In genomic region chr11:1883342-1884122, GRCh38 we compare ENCODE assay signal across 28 cellular contexts. TPM values are rescaled to one million over a fixed set of nuclear protein-coding genes. Genes with fewer than 3 reads are reported as not detected.
A peak's percentile ranks its signal among the peaks of the same experiment; 100 is the strongest.
DNase-seq lines count a peak whose midpoint lies in the region; ATAC-seq lines count a peak whose summit lies in the region.
"Had no signal": no experiment of that assay in that cellular context is flagged by ENCODE, and none has a peak within 500 bp of the region (broad histone marks: within the 10 kb centered on the region; RNA-seq: fewer than 3 reads in every experiment).

No MANE protein-coding gene starts in this region.

- H3K27ac Mint-ChIP-seq in activated T-cell treated with anti-CD3 and anti-CD28 coated beads, Interleukin-2, amount 50 U/mL, for 24 hours, result peak overlapping the region; percentile 49
- H3K27ac Mint-ChIP-seq: CD8-positive, alpha-beta T cell; T-helper 2 cell treated with Interferon-gamma antibody and Interleukin-4, amounts not matched to agents 5 μg/mL and 100 μg/mL, for 36 hours had no signal

- intact Hi-C loops in sciatic nerve (cut with DNase I), result no loop called here

- no peak overlapping the region for H3K4me3 Mint-ChIP-seq in activated T-cell treated with anti-CD3 and anti-CD28 coated beads, Interleukin-2, amount 50 U/mL, for 24 hours
- H3K4me3 Mint-ChIP-seq in activated T-cell treated with anti-CD3 and anti-CD28 coated beads, Interleukin-2, amount 50 U/mL, for 4 hours, result no peak overlapping the region
- H3K4me3 Mint-ChIP-seq: CD8-positive, alpha-beta T cell; central memory CD8-positive, alpha-beta T cell; nephron; T-helper 2 cell treated with Interferon-gamma antibody and Interleukin-4, amounts not matched to agents 5 μg/mL and 100 μg/mL, for 36 hours had no signal

- H3K36me3 Mint-ChIP-seq in activated T-cell treated with anti-CD3 and anti-CD28 coated beads, Interleukin-2, amount 50 U/mL, for 24 hours (ENCODE audit: low read depth), result peaks cover 3% of the 10 kb centered on the region
- no peaks in the 10 kb centered on the region for H3K36me3 Mint-ChIP-seq in activated T-cell treated with anti-CD3 and anti-CD28 coated beads, Interleukin-2, amount 50 U/mL, for 4 hours (ENCODE audit: insufficient read depth)

- no peak for ATAC-seq in activated T-cell treated with anti-CD3 and anti-CD28 coated beads, Interleukin-2, amount 50 U/mL, for 4 hours
- no peak for ATAC-seq in sciatic nerve
- no peak for ATAC-seq in GM19351 (IDR thresholded peaks at IDR 0.05; ENCODE audit: unreplicated experiment)
- ATAC-seq: CD8-positive, alpha-beta T cell; esophagus mucosa; mucosa of descending colon; stimulated activated naive CD8-positive, alpha-beta T cell treated with anti-CD3 and anti-CD28 coated beads, Interleukin-15, Interleukin-2, amounts not matched to agents 100 U/mL and 50 U/mL, for 24 hours had no signal

- no peaks in the 10 kb centered on the region for H3K9me3 Mint-ChIP-seq in activated T-cell treated with anti-CD3 and anti-CD28 coated beads, Interleukin-2, amount 50 U/mL, for 24 hours
- no peaks in the 10 kb centered on the region for H3K9me3 Mint-ChIP-seq in activated T-cell treated with anti-CD3 and anti-CD28 coated beads, Interleukin-2, amount 50 U/mL, for 4 hours
- H3K9me3 Mint-ChIP-seq: CD8-positive, alpha-beta T cell; central memory CD8-positive, alpha-beta T cell; nephron; T-helper 2 cell treated with Interferon-gamma antibody and Interleukin-4, amounts not matched to agents 5 μg/mL and 100 μg/mL, for 36 hours had no signal

- no peak for DNase-seq in activated T-cell treated with anti-CD3 and anti-CD28 coated beads, Interleukin-2, amount 50 U/mL, for 24 hours
- no peak for DNase-seq in activated T-cell treated with anti-CD3 and anti-CD28 coated beads, Interleukin-2, amount 50 U/mL, for 4 hours
- DNase-seq in D341Med (ENCODE audit: low spot score), result peak; percentile 14
- peak; percentile 10 for DNase-seq in iPS-NIHi11 (ENCODE audit: low spot score)
- DNase-seq in sciatic nerve (ENCODE audit: low spot score), result peak; percentile 53
- DNase-seq in NK-92 treated with Interleukin-12 subunit alpha and Interleukin-12 subunit beta, amount 100 ng/mL, for 24 hours (lab: John Stamatoyannopoulos, UW), result no peak
- no peak for DNase-seq in NCI-H2227 (lab: John Stamatoyannopoulos, UW; ENCODE audit: unreplicated experiment)
- DNase-seq: activated effector memory CD4-positive, alpha-beta T cell treated with anti-CD3 and anti-CD28 coated beads, Interleukin-2, amount 50 U/mL, for 16 hours; activated T-cell treated with anti-CD3 and anti-CD28 coated beads for 4 hours; AML-193; kidney glomerular epithelial cell; NCI-H2029; NCI-H524 treated with DMSO at 0.1 percent for 48 hours; ovary; stimulated activated CD4-positive, alpha-beta T cell treated with anti-CD3 and anti-CD28 coated beads, Interleukin-1b, Interleukin-23, amount 100 ng/mL, for 48 hours; stimulated activated naive CD8-positive, alpha-beta T cell treated with anti-CD3 and anti-CD28 coated beads, Interleukin-15, Interleukin-2, amounts not matched to agents 100 U/mL and 50 U/mL, for 24 hours had no signal

- H3K27me3 Mint-ChIP-seq in activated T-cell treated with anti-CD3 and anti-CD28 coated beads, Interleukin-2, amount 50 U/mL, for 24 hours, result no peaks in the 10 kb centered on the region
- no peaks in the 10 kb centered on the region for H3K27me3 Mint-ChIP-seq in activated T-cell treated with anti-CD3 and anti-CD28 coated beads, Interleukin-2, amount 50 U/mL, for 4 hours (ENCODE audit: low read depth)
- H3K27me3 Mint-ChIP-seq: central memory CD8-positive, alpha-beta T cell had no signal

- peaks cover 17% of the 10 kb centered on the region for H3K4me1 Mint-ChIP-seq in activated T-cell treated with anti-CD3 and anti-CD28 coated beads, Interleukin-2, amount 50 U/mL, for 24 hours (ENCODE audit: low read depth)
- peaks cover 13% of the 10 kb centered on the region for H3K4me1 Mint-ChIP-seq in activated T-cell treated with anti-CD3 and anti-CD28 coated beads, Interleukin-2, amount 50 U/mL, for 4 hours (ENCODE audit: low read depth)

RNA-seq across cellular contexts. Expression of gene PRR33, which starts 8.2 kb away (rescaled TPM):
- under 1 TPM in 2 of 3 donors, not detected in 1; 0.08 to 0.20 TPM for total RNA-seq in activated T-cell treated with anti-CD3 and anti-CD28 coated beads, Interleukin-2, amount 50 U/mL, for 4 hours
- not detected for total RNA-seq in sciatic nerve
- total RNA-seq: CD8-positive, alpha-beta T cell; dermis microvascular lymphatic vessel endothelial cell; esophagus mucosa; fibroblast of villous mesenchyme; lung; mucosa of descending colon; ovary; smooth muscle cell; temporal lobe had no signal

RNA-seq across cellular contexts. Expression of gene LSP1, which starts 30.6 kb away (rescaled TPM):
- total RNA-seq in activated T-cell treated with anti-CD3 and anti-CD28 coated beads, Interleukin-2, amount 50 U/mL, for 4 hours, result 10 to 100 TPM; 34.6 to 71.7 (median 60.6) TPM
- 89.6 TPM for total RNA-seq in sciatic nerve
- total RNA-seq: fibroblast of villous mesenchyme had no signal

RNA-seq across cellular contexts. Expression of gene TNNT3, which starts 36.0 kb away (rescaled TPM):
- total RNA-seq in activated T-cell treated with anti-CD3 and anti-CD28 coated beads, Interleukin-2, amount 50 U/mL, for 4 hours, result not detected
- total RNA-seq in sciatic nerve, result 35.6 TPM
- total RNA-seq: dermis microvascular lymphatic vessel endothelial cell, fibroblast of villous mesenchyme, temporal lobe had no signal

RNA-seq across cellular contexts. Expression of gene TNNI2, which starts 44.8 kb away (rescaled TPM):
- not detected for total RNA-seq in activated T-cell treated with anti-CD3 and anti-CD28 coated beads, Interleukin-2, amount 50 U/mL, for 4 hours
- not detected for total RNA-seq in sciatic nerve
- total RNA-seq: dermis microvascular lymphatic vessel endothelial cell, fibroblast of villous mesenchyme, temporal lobe had no signal

RNA-seq across cellular contexts. Expression of gene SYT8, which starts 48.7 kb away (rescaled TPM):
- total RNA-seq in activated T-cell treated with anti-CD3 and anti-CD28 coated beads, Interleukin-2, amount 50 U/mL, for 4 hours, result not detected
- total RNA-seq in sciatic nerve, result 1.1 TPM
- total RNA-seq: CD8-positive, alpha-beta T cell; fibroblast of villous mesenchyme; temporal lobe had no signal

Comparison
In these comparisons a context has a peak if more than half of its experiments do, and no peak if none do; other contexts are left out.
1. DNase-seq: peak in D341Med (single experiment), iPS-NIHi11 (single experiment) and sciatic nerve (single experiment); none in activated T-cell treated with anti-CD3 and anti-CD28 coated beads, Interleukin-2, amount 50 U/mL, for 24 hours (single experiment), activated T-cell treated with anti-CD3 and anti-CD28 coated beads, Interleukin-2, amount 50 U/mL, for 4 hours (single experiment), NK-92 treated with Interleukin-12 subunit alpha and Interleukin-12 subunit beta, amount 100 ng/mL, for 24 hours (single experiment) and NCI-H2227 (single experiment).
2. RNA of gene TNNT3, which starts 36.0 kb away (total RNA-seq): 35.6 TPM in sciatic nerve (single experiment); not detected in activated T-cell treated with anti-CD3 and anti-CD28 coated beads, Interleukin-2, amount 50 U/mL, for 4 hours; every median in the first group is over 10 times any median in the second.